ENCODE assay signal across 7 cellular contexts in genomic region chr6:26311385-26312095, GRCh38. TPM values are rescaled to one million over a fixed set of nuclear protein-coding genes. Genes with fewer than 3 reads are reported as not detected.
DNase-seq lines count a peak whose midpoint lies in the region; ATAC-seq, FAIRE-seq and TF ChIP-seq lines count a peak whose summit lies in the region.

No MANE protein-coding gene starts in this region.

- H3K4me1 ChIP-seq in GM12878 (ENCODE audit: control insufficient read depth, insufficient read depth, low read length) (peaks cover 14% of the 10 kb centered on the region), iPS-18a (ENCODE audit: control insufficient read depth, low read depth, low read length) (no peaks in the 10 kb centered on the region), skeletal muscle satellite cell (ENCODE audit: control insufficient read depth, insufficient read depth, low read length) (peaks cover 25% of the 10 kb centered on the region)

- FAIRE-seq in GM18507 (lab: Jason Lieb, UNC) (peak; percentile 72), GM12878 (lab: Jason Lieb, UNC) (no peak)

- SMC1A ChIA-PET in GM12878 (lab: Charles Lee; ENCODE audit: uncharacterized antibody, unreplicated experiment) = interaction anchor here (0.7 kb wide), 1 partner anchor 162 kb away, joined by 3 read pairs; no protein-coding TSS in a partner anchor

- peak overlapping the region; percentile 81 for H2AFZ ChIP-seq in GM12878 (ENCODE audit: control insufficient read depth, low read depth, low read length)

- no peaks in the 10 kb centered on the region for H4K20me1 ChIP-seq in GM12878 (ENCODE audit: control insufficient read depth, insufficient read depth)

- no peak for TF ChIP-seq RAD21 in GM12878 (IDR thresholded peaks at IDR 0.05; ENCODE audit: insufficient read depth, low read depth, low read length)

- in situ Hi-C loops in GM12878 (cut with MboI) = loop anchor here (10.0 kb wide), 1 partner anchor 1373 kb away; no protein-coding TSS in a partner anchor

- H3K4me3 ChIP-seq in NB4 (ENCODE audit: low read depth, low read length) (peak overlapping the region; percentile 78), GM12878 (peak overlapping the region; percentile 57), iPS-18a (ENCODE audit: low read length) (peak overlapping the region; percentile 100), skeletal muscle satellite cell (ENCODE audit: low read length) (peak overlapping the region; percentile 64)

- TF ChIP-seq CTCF in NB4 (IDR thresholded peaks at IDR 0.05; ENCODE audit: low read depth, low read length) = no peak
- no peak for TF ChIP-seq CTCF in GM12878 (IDR thresholded peaks at IDR 0.05 in 2 of 3, conservative IDR thresholded peaks at IDR 0.05 in 1 of 3; ENCODE audit: control insufficient read depth in 2 of 3, extremely low read depth in 1 of 3, insufficient read depth in 1 of 3, low read depth in 3 of 3, low read length in 3 of 3)

- no TSS peak for BruUV-seq in GM12878 (replicated peaks; lab: Mats Ljungman, UMichigan)

- H3K4me2 ChIP-seq in GM12878 (ENCODE audit: control insufficient read depth, insufficient read depth) (peak overlapping the region; percentile 99), skeletal muscle satellite cell (ENCODE audit: low read length) (peak overlapping the region; percentile 76)

- POLR2A ChIA-PET in GM12878 (lab: Charles Lee) = no interaction called here

- peak overlapping the region; percentile 64 for H3K9ac ChIP-seq in GM12878 (ENCODE audit: control insufficient read depth, insufficient read depth, low read length)
- peak overlapping the region; percentile 30 for H3K9ac ChIP-seq in iPS-18a (ENCODE audit: low read length)
- peak overlapping the region; percentile 48 for H3K9ac ChIP-seq in skeletal muscle satellite cell (ENCODE audit: low read depth, low read length)

- ATAC-seq in GM12878 = peak; percentile 59

- no peaks in the 10 kb centered on the region for H3K36me3 ChIP-seq in GM12878 (ENCODE audit: control insufficient read depth in 2 of 2, insufficient read depth in 2 of 2, low read length in 1 of 2)
- H3K36me3 ChIP-seq in iPS-18a (ENCODE audit: control insufficient read depth, low read depth, low read length) = no peaks in the 10 kb centered on the region
- no peaks in the 10 kb centered on the region for H3K36me3 ChIP-seq in skeletal muscle satellite cell (ENCODE audit: insufficient read depth, low read length)

- RAD21 ChIA-PET in GM12878 (lab: Charles Lee; ENCODE audit: unreplicated experiment) = no interaction called here

- intact Hi-C loops in GM12878 (cut with micrococcal nuclease; ENCODE audit: unreplicated experiment) = loop anchor here (1.0 to 5.0 kb wide), 8 partner anchors 19 to 1441 kb away; a partner anchor contains a TSS

- H3K27me3 ChIP-seq in GM12878 (replicated peaks in 1 of 2; ENCODE audit: control insufficient read depth in 2 of 2, insufficient read depth in 2 of 2, low read length in 1 of 2) = no peaks in the 10 kb centered on the region
- no peaks in the 10 kb centered on the region for H3K27me3 ChIP-seq in iPS-18a (ENCODE audit: control insufficient read depth, insufficient read depth, low read length)
- H3K27me3 ChIP-seq in skeletal muscle satellite cell (ENCODE audit: control insufficient read depth, insufficient read depth, low read length) = no peaks in the 10 kb centered on the region

- no peak for TF ChIP-seq EP300 in GM12878 (IDR thresholded peaks at IDR 0.05; ENCODE audit: borderline replicate concordance in 1 of 2, control insufficient read depth in 1 of 2, low read depth in 2 of 2, low read length in 2 of 2)

- no peaks in the 10 kb centered on the region for H3K79me2 ChIP-seq in GM12878 (ENCODE audit: control insufficient read depth, insufficient read depth, low read length)

- CTCF ChIA-PET in GM12878 (lab: Yijun Ruan, JAX) = interaction anchor here (0.8 kb wide), 1 partner anchor 122 kb away, joined by 3 read pairs; no protein-coding TSS in a partner anchor

- DNase-seq in GM18507 (ENCODE audit: extremely low spot score, insufficient read length, low read depth) = no peak
- DNase-seq in NB4 (ENCODE audit: low read depth) = peak; percentile 73
- peak; percentile 54 for DNase-seq in SKM-1 treated with dmso at 0.1 percent for 144 hours (lab: John Stamatoyannopoulos, UW; ENCODE audit: unreplicated experiment)
- DNase-seq in GM12878 (ENCODE audit: low read depth, low spot score) = peak; percentile 83
- DNase-seq in HuH-7.5 (ENCODE audit: low spot score) = no peak

- H3K27ac ChIP-seq in GM12878 (ENCODE audit: control insufficient read depth, insufficient read depth) (peak overlapping the region; percentile 65), iPS-18a (ENCODE audit: low read length) (no peak overlapping the region)

- H3K9me3 ChIP-seq in GM12878 (replicated peaks; ENCODE audit: control insufficient read depth, insufficient read depth, low read length) = no peaks in the 10 kb centered on the region
- no peaks in the 10 kb centered on the region for H3K9me3 ChIP-seq in iPS-18a (ENCODE audit: control insufficient read depth, low read depth, low read length)
- H3K9me3 ChIP-seq in skeletal muscle satellite cell (replicated peaks; ENCODE audit: low read length) = no peaks in the 10 kb centered on the region

- WGBS in GM12878 (ENCODE audit: insufficient coverage, insufficient replicate concordance, low lambda C conversion rate, missing lambda C conversion rate) = under 1% methylated on average over 18 of the region's 18 CpGs

- TF ChIP-seq POLR2A in NB4 (IDR thresholded peaks at IDR 0.05; ENCODE audit: extremely low read depth, insufficient read length) (no peak), GM12878 (IDR thresholded peaks at IDR 0.05; ENCODE audit: low read depth, low read length) (no peak)

TF ChIP-seq in GM12878, 131 proteins besides CTCF, POLR2A, EP300 and RAD21 (continues in another document):
- no peak for TF ChIP-seq SMAD5 (IDR thresholded peaks at IDR 0.05; ENCODE audit: low read depth)
- TF ChIP-seq IKZF2 (IDR thresholded peaks at IDR 0.05) = no peak
- TF ChIP-seq, protein P1, sequence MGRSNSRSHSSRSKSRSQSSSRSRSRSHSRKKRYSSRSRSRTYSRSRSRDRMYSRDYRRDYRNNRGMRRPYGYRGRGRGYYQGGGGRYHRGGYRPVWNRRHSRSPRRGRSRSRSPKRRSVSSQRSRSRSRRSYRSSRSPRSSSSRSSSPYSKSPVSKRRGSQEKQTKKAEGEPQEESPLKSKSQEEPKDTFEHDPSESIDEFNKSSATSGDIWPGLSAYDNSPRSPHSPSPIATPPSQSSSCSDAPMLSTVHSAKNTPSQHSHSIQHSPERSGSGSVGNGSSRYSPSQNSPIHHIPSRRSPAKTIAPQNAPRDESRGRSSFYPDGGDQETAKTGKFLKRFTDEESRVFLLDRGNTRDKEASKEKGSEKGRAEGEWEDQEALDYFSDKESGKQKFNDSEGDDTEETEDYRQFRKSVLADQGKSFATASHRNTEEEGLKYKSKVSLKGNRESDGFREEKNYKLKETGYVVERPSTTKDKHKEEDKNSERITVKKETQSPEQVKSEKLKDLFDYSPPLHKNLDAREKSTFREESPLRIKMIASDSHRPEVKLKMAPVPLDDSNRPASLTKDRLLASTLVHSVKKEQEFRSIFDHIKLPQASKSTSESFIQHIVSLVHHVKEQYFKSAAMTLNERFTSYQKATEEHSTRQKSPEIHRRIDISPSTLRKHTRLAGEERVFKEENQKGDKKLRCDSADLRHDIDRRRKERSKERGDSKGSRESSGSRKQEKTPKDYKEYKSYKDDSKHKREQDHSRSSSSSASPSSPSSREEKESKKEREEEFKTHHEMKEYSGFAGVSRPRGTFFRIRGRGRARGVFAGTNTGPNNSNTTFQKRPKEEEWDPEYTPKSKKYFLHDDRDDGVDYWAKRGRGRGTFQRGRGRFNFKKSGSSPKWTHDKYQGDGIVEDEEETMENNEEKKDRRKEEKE (IDR thresholded peaks at IDR 0.05) = no peak
- no peak for TF ChIP-seq NFXL1 (IDR thresholded peaks at IDR 0.05; ENCODE audit: borderline replicate concordance)
- TF ChIP-seq ZNF24 (IDR thresholded peaks at IDR 0.05) = peak; percentile 98
- 0 out of 2 replicates have a peak, but pooled peaks have one; percentile 14 for TF ChIP-seq NFIC (IDR thresholded peaks at IDR 0.05; ENCODE audit: low read depth, low read length)
- TF ChIP-seq, protein P2, sequence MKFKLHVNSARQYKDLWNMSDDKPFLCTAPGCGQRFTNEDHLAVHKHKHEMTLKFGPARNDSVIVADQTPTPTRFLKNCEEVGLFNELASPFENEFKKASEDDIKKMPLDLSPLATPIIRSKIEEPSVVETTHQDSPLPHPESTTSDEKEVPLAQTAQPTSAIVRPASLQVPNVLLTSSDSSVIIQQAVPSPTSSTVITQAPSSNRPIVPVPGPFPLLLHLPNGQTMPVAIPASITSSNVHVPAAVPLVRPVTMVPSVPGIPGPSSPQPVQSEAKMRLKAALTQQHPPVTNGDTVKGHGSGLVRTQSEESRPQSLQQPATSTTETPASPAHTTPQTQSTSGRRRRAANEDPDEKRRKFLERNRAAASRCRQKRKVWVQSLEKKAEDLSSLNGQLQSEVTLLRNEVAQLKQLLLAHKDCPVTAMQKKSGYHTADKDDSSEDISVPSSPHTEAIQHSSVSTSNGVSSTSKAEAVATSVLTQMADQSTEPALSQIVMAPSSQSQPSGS (IDR thresholded peaks at IDR 0.05; ENCODE audit: low read length) = 0 out of 2 replicates have a peak, but pooled peaks have one; percentile 22
- no peak for TF ChIP-seq BMI1 (IDR thresholded peaks at IDR 0.05; ENCODE audit: borderline replicate concordance)
- TF ChIP-seq MTA3 (IDR thresholded peaks at IDR 0.05; ENCODE audit: borderline replicate concordance, low read length) = no peak
- 0 out of 2 replicates have a peak, but pooled peaks have one; percentile 20 for TF ChIP-seq TCF12 (IDR thresholded peaks at IDR 0.05; ENCODE audit: low read depth, low read length)
- no peak for TF ChIP-seq SRF (IDR thresholded peaks at IDR 0.05; ENCODE audit: low read depth in 2 of 2, low read length in 2 of 2)

RNA-seq across cellular contexts. Expression of gene BTN3A2, which starts 53.5 kb away (rescaled TPM):
- total RNA-seq in GM12878 (2013; cell fraction: nucleolus; rRNA removed) = 134 and 147 TPM in 2 replicates
- total RNA-seq in GM12878 (2014; rRNA removed) = 17.2 and 17.3 TPM in 2 replicates
- total RNA-seq in GM12878 (2014; rRNA removed; fragmentation: Illumina TruSeq; extraction: Trizol) = 19.5 and 20.9 TPM in 2 replicates
- total RNA-seq in GM12878 (2021) = 26.1 and 27.8 TPM in 2 replicates
- polyA plus RNA-seq in GM12878 (2011; ENCODE audit: low read depth) = 22.1 TPM
- 74.7 and 80.5 TPM in 2 replicates for polyA plus RNA-seq in GM12878 (2011; rRNA removed)
- 40.4 and 44.5 TPM in 2 replicates for polyA plus RNA-seq in GM12878 (2011; cell fraction: cytosol; rRNA removed)
- polyA plus RNA-seq in GM12878 (2011; cell fraction: nucleus; rRNA removed) = 82.7 and 117 TPM in 2 replicates
- 26.4 and 31.9 TPM in 2 replicates for polyA plus RNA-seq in GM12878 (2012)
- 25.1 and 25.2 TPM in 2 replicates for polyA plus RNA-seq in GM12878 (2014; fragmentation: Illumina TruSeq; extraction: Trizol)
- polyA plus RNA-seq in GM12878 (2014; fragmentation: Nextera tagmentation; extraction: Ambion mirVana) = 10 to 100 TPM; 15.9 to 22.2 TPM
- 19.5 and 19.6 TPM in 2 replicates for polyA plus RNA-seq in GM12878 (2014; rRNA removed)
- 10 to 100 TPM; 13.6 to 14.7 TPM for polyA plus RNA-seq in GM12878 (2016; fragmentation: Nextera tagmentation; extraction: Ambion mirVana)
- 59.7 and 127 TPM in 2 replicates for polyA minus RNA-seq in GM12878 (2011; rRNA and poly(A)+ RNA removed)
- 9.1 and 15.6 TPM in 2 replicates for polyA minus RNA-seq in GM12878 (2011; cell fraction: cytosol; rRNA and poly(A)+ RNA removed)
- 41.1 and 44.0 TPM in 2 replicates for polyA minus RNA-seq in GM12878 (2011; cell fraction: nucleus; rRNA and poly(A)+ RNA removed)
- 14.2 and 14.4 TPM in 2 replicates for total RNA-seq in skeletal muscle satellite cell (2012; rRNA removed)

Comparison
In these comparisons a context has a peak if more than half of its experiments do, and no peak if none do; other contexts are left out.
1. DNase-seq: peak in NB4 (single experiment), SKM-1 treated with dmso at 0.1 percent for 144 hours (single experiment) and GM12878 (single experiment); none in GM18507 (single experiment) and HuH-7.5 (single experiment).
2. Peak in every context shown above with its lines, with median percentiles within 50 percentile points of each other: H3K4me3 ChIP-seq and H3K9ac ChIP-seq.